Comparison of ENCODE assay signal across 9 cellular contexts in the genomic region with DNA sequence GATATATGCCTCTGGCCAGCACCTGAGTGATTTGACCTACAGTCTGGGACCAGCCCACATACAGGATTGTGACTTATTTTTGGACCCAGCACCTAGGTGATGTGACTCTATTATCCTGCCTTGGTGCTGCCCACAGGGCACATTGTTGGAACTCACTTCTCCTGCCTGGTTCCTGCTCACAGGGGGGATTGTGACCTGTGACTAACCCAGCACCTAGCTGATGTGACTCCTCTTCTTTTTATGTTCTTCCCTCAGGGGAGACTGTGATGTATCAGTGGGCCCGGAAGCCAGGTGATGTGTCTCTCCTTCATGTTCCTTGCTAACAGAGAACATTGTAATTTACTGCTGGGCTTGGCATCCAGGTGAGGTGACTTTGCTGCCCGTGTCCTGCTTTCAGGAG.
"Had no signal": no experiment of that assay in that cellular context is flagged by ENCODE, and none has a peak within 500 bp of the region (broad histone marks: within the 10 kb centered on the region; RNA-seq: fewer than 3 reads in every experiment).

No MANE protein-coding gene starts in this region.

- H2AFZ ChIP-seq: GM23248 had no signal

- H3K9me3 ChIP-seq: HAP-1 had no signal

- H3K36me3 ChIP-seq: HAP-1 had no signal

- H3K4me3 ChIP-seq: GM23248, HAP-1, K562 had no signal

- H3K4me1 ChIP-seq: HAP-1 had no signal

- ATAC-seq: HCT116, HepG2, K562 had no signal

- H3K9ac ChIP-seq: GM23248 had no signal

- H3K27ac ChIP-seq: GM23248, HL-60 had no signal

- DNase-seq: GM23248, GOT3, H7, HFFc6 had no signal
